8 cellular contexts compared by ENCODE assay signal in the genomic region with DNA sequence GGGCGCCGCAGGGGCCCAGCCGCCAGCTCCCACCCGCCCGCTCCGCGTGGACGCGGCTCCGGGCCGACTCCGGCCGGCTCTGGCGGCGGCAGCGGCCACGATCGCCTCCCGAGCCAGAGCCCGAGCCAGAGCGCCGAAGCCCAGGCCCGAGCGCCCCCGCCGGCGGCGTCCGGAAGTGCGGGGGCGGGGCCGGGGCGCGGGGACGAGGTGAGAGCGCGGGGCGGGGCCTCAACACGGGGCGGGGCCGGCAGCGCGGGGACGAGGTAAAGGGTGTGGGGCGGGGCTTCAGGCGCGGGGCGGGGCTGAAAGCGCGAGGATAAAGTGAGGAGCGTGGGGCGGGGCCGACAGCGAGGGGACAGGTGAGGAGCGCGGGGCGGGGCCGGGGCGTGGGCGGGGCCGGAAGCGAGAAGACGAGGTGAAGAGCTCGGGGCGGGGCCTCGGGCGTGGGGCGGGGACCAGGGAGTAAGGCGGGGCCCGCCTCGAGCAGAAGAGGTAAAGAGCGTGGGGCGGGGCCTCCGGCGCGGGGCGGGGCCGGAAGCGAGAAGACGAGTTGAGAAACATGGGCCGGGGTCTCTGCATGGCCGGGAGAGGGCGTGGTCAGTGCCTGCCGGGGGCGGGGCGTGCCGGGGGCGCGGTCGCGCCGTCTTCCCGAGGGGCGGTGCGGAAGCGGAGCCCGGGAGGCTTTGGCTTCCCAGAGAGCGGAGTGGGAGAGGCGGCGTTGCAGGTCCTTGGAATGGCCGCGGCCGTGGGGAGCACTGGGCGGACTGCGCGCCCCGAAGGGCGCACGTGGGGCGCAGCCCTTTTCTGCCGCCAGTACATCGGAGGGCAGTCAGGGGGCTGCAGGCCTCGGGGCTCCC. TPM values are rescaled to one million over a fixed set of nuclear protein-coding genes. Genes with fewer than 3 reads are reported as not detected.
DNase-seq lines count a peak whose midpoint lies in the region; ATAC-seq, FAIRE-seq and TF ChIP-seq lines count a peak whose summit lies in the region.

A gene with protein sequence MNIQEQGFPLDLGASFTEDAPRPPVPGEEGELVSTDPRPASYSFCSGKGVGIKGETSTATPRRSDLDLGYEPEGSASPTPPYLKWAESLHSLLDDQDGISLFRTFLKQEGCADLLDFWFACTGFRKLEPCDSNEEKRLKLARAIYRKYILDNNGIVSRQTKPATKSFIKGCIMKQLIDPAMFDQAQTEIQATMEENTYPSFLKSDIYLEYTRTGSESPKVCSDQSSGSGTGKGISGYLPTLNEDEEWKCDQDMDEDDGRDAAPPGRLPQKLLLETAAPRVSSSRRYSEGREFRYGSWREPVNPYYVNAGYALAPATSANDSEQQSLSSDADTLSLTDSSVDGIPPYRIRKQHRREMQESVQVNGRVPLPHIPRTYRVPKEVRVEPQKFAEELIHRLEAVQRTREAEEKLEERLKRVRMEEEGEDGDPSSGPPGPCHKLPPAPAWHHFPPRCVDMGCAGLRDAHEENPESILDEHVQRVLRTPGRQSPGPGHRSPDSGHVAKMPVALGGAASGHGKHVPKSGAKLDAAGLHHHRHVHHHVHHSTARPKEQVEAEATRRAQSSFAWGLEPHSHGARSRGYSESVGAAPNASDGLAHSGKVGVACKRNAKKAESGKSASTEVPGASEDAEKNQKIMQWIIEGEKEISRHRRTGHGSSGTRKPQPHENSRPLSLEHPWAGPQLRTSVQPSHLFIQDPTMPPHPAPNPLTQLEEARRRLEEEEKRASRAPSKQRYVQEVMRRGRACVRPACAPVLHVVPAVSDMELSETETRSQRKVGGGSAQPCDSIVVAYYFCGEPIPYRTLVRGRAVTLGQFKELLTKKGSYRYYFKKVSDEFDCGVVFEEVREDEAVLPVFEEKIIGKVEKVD (minus strand): TSS at position 177 of the 857 bp plus-strand sequence. CDS start 5,698 bp downstream, outside the sequence.

- ATAC-seq in A549, result peak; percentile 62 to 86
- ATAC-seq in GM18861 (IDR thresholded peaks at IDR 0.05; ENCODE audit: unreplicated experiment), result peak; percentile 42
- peak; percentile 54 for ATAC-seq in HG03135 (IDR thresholded peaks at IDR 0.05; ENCODE audit: unreplicated experiment)

- intact Hi-C loops in mammary epithelial cell (cut with micrococcal nuclease), result loop anchor here (1.0 kb wide), 1 partner anchor 117 kb away; no protein-coding TSS in a partner anchor

- peak within 1 kb of the TSS; percentile 66 for H3K9ac ChIP-seq in mammary epithelial cell (ENCODE audit: insufficient read depth, low read length)

- in situ Hi-C loops in mammary epithelial cell (cut with MboI; ENCODE audit: low sequenced_read_pairs in 2 of 2), result loop anchor here in 1 of 2 donors (10.0 kb wide), 1 partner anchor 138 kb away; no protein-coding TSS in a partner anchor

- H4K20me1 ChIP-seq in mammary epithelial cell (ENCODE audit: insufficient read depth, low read length), result no peaks in the 10 kb centered on the region

- CTCF ChIA-PET in A549 (lab: Yijun Ruan, JAX) (interaction anchor here (0.9 to 12.6 kb wide), 7 partner anchors 10 to 287 kb away, joined by 3 to 76 read pairs (median 4); no protein-coding TSS in a partner anchor), mammary epithelial cell (lab: Charles Lee; ENCODE audit: low non-redundant PET) (interaction anchor here (0.6 to 1.0 kb wide), 14 partner anchors 9 to 690 kb away, joined by 3 to 24 read pairs (median 5); no protein-coding TSS in a partner anchor)

- TF ChIP-seq RAD21 in A549 (conservative IDR thresholded peaks at IDR 0.05 in 1 of 2, IDR thresholded peaks at IDR 0.05 in 1 of 2), result peak; percentile 32 to 65; a peak in 4 of 5 replicates

- BruUV-seq in mammary epithelial cell (replicated peaks; lab: Mats Ljungman, UMichigan), result no TSS peak

- dilution Hi-C loops in mammary epithelial cell (cut with HindIII; ENCODE audit: low sequenced_read_pairs), result no loop called here

- TF ChIP-seq CTCF in A549 (IDR thresholded peaks at IDR 0.05) (peak; percentile 62), WI38 (IDR thresholded peaks at IDR 0.05; ENCODE audit: low read depth, low read length) (0 out of 2 replicates have a peak, but pooled peaks have one; percentile 4), mammary epithelial cell (conservative IDR thresholded peaks at IDR 0.05 in 1 of 2, IDR thresholded peaks at IDR 0.05 in 1 of 2; ENCODE audit: extremely low read depth in 1 of 2, insufficient read depth in 1 of 2, low read depth in 1 of 2, low read length in 2 of 2) (peak; percentile 5 to 40)

- 9% methylated on average over 4 of the region's 113 CpGs for WGBS in A549 (ENCODE audit: missing lambda C conversion rate)
- WGBS in mammary epithelial cell (ENCODE audit: low coverage, missing lambda C conversion rate), result 0% methylated on average over 1 of the region's 113 CpGs
- WGBS in small intestine, 3 donors, result 2 to 5% (median 3%) methylated on average over 31 to 113 of the region's 113 CpGs

- H3K4me3 ChIP-seq in A549, result peak within 1 kb of the TSS; percentile 89
- H3K4me3 ChIP-seq in WI38 (ENCODE audit: low read depth, low read length), result peak within 1 kb of the TSS; percentile 64
- H3K4me3 ChIP-seq in mammary epithelial cell (replicated peaks in 1 of 3; ENCODE audit: insufficient read depth in 1 of 3, low read depth in 2 of 3, low read length in 3 of 3), result peak within 1 kb of the TSS; percentile 68 to 86 (median 70)
- peak within 1 kb of the TSS; percentile 65 to 92 for H3K4me3 ChIP-seq in small intestine (ENCODE audit: low read depth in 1 of 2, low read length in 2 of 2)

- no peaks in the 10 kb centered on the region for H3K36me3 ChIP-seq in mammary epithelial cell (ENCODE audit: insufficient read depth, low read length)
- no peaks in the 10 kb centered on the region for H3K36me3 ChIP-seq in small intestine (ENCODE audit: control insufficient read depth in 2 of 2, insufficient read depth in 2 of 2, low read length in 2 of 2)

- H3K79me2 ChIP-seq in mammary epithelial cell (ENCODE audit: insufficient read depth, low read length), result peaks cover 41% of the 10 kb centered on the region

- no peak for TF ChIP-seq EP300 in A549 (IDR thresholded peaks at IDR 0.05)

- H3K4me2 ChIP-seq in A549, result peak within 1 kb of the TSS; percentile 94
- peak within 1 kb of the TSS; percentile 99 for H3K4me2 ChIP-seq in mammary epithelial cell (ENCODE audit: insufficient read depth, low read depth, low read length)

- peak within 1 kb of the TSS; percentile 87 to 98 for H3K27ac ChIP-seq in A549
- H3K27ac ChIP-seq in mammary epithelial cell (ENCODE audit: insufficient read depth, low read depth, low read length), result peak within 1 kb of the TSS; percentile 62
- H3K27ac ChIP-seq in small intestine (ENCODE audit: low read depth in 1 of 2, low read length in 1 of 2), result peak within 1 kb of the TSS; percentile 40 to 66

- H3K9me3 ChIP-seq in A549 (no peaks in the 10 kb centered on the region), mammary epithelial cell (replicated peaks; ENCODE audit: insufficient read depth, low read length) (no peaks in the 10 kb centered on the region), small intestine (ENCODE audit: control insufficient read depth, low read depth) (no peaks in the 10 kb centered on the region)

- peak; percentile 64 for TF ChIP-seq POLR2A in A549 (IDR thresholded peaks at IDR 0.05; ENCODE audit: low read length)

- H3K4me1 ChIP-seq in A549, result peaks cover 13% of the 10 kb centered on the region; the same call in 2 of the 3 replicates
- peaks cover 25% of the 10 kb centered on the region for H3K4me1 ChIP-seq in mammary epithelial cell (ENCODE audit: insufficient read depth, low read length)
- H3K4me1 ChIP-seq in small intestine (ENCODE audit: control insufficient read depth in 2 of 2, insufficient read depth in 1 of 2, low read depth in 1 of 2, low read length in 1 of 2), result no peaks in the 10 kb centered on the region

- H3K27me3 ChIP-seq in mammary epithelial cell (ENCODE audit: insufficient read depth, low read length) (no peaks in the 10 kb centered on the region), small intestine (ENCODE audit: control insufficient read depth in 2 of 2, insufficient read depth in 2 of 2, low read length in 2 of 2) (no peaks in the 10 kb centered on the region)

- POLR2A ChIA-PET in A549 (lab: Yijun Ruan, JAX), result interaction anchor here (0.5 to 2.1 kb wide), 10 partner anchors 9 to 250 kb away, joined by 3 to 11 read pairs (median 3); a partner anchor contains a TSS

- FAIRE-seq in A549 (lab: Jason Lieb, UNC), result no peak
- no peak for FAIRE-seq in small intestine (lab: Jason Lieb, UNC)

- peak; percentile 59 to 98 for DNase-seq in A549 (ENCODE audit: low read depth in 1 of 2, low spot score in 1 of 2)
- DNase-seq in NCI-H2227 treated with DMSO at 0.1 percent for 48 hours (lab: John Stamatoyannopoulos, UW), result peak; percentile 99
- DNase-seq in mammary epithelial cell, result peak; percentile 97
- DNase-seq in iPS-NIHi11 (ENCODE audit: low spot score), result peak; percentile 94
- DNase-seq in small intestine, result peak; percentile 99

- peak within 1 kb of the TSS; percentile 79 for H2AFZ ChIP-seq in mammary epithelial cell (ENCODE audit: low read depth, low read length)

TF ChIP-seq in A549, 52 proteins besides CTCF, POLR2A, EP300 and RAD21 (continues in another document):
- peak; percentile 54 for TF ChIP-seq SMC3 (IDR thresholded peaks at IDR 0.05)
- no peak for TF ChIP-seq KDM5A (IDR thresholded peaks at IDR 0.05)
- TF ChIP-seq, protein P1, sequence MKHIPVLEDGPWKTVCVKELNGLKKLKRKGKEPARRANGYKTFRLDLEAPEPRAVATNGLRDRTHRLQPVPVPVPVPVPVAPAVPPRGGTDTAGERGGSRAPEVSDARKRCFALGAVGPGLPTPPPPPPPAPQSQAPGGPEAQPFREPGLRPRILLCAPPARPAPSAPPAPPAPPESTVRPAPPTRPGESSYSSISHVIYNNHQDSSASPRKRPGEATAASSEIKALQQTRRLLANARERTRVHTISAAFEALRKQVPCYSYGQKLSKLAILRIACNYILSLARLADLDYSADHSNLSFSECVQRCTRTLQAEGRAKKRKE (CRISPR knock-in tag; IDR thresholded peaks at IDR 0.05; ENCODE audit: low read depth), result no peak

RNA-seq across cellular contexts. Expression of the gene that starts here (rescaled TPM):
- 8.7 and 8.9 TPM in 2 replicates for polyA plus RNA-seq in A549 (2011; rRNA removed)
- 25.3 and 30.9 TPM in 2 replicates for polyA plus RNA-seq in A549 (2012; cell fraction: cytosol; rRNA removed)
- 26.5 and 35.0 TPM in 2 replicates for polyA plus RNA-seq in A549 (2012; cell fraction: nucleus; rRNA removed)
- 18.1 to 19.3 TPM (median 18.6 TPM) in 3 replicates for polyA plus RNA-seq in A549 (2017; fragmentation: RNase III; extraction: RNeasy Plus Mini Kit Qiagen cat#74134 plus additional on column Dnase treatment)
- polyA minus RNA-seq in A549 (2011; rRNA and poly(A)+ RNA removed), result 5.9 and 9.3 TPM in 2 replicates
- total RNA-seq in mammary epithelial cell, result 10 to 100 TPM; 21.7 to 31.2 TPM
- 13.0 TPM for polyA plus RNA-seq in mammary epithelial cell
- 10.6 TPM for polyA minus RNA-seq in mammary epithelial cell
- 10 to 100 TPM; 24.5 to 28.6 (median 26.6) TPM for polyA plus RNA-seq in small intestine

Comparison
In these comparisons a context has a peak if more than half of its experiments do, and no peak if none do; other contexts are left out.
1. Peak in every context shown above with its lines: DNase-seq, ATAC-seq, H3K4me3 ChIP-seq and H3K27ac ChIP-seq.
2. CTCF ChIP-seq: peak in every context shown above with its lines; median percentile 62 in A549; 22 in mammary epithelial cell; 4 in WI38.